ENCODE assay signal across 26 cellular contexts in genomic region chr3:79765854-79766253, GRCh38. TPM values are rescaled to one million over a fixed set of nuclear protein-coding genes. Genes with fewer than 3 reads are reported as not detected.
DNase-seq lines count a peak whose midpoint lies in the region; ATAC-seq, FAIRE-seq and TF ChIP-seq lines count a peak whose summit lies in the region.
"Had no signal": no experiment of that assay in that cellular context is flagged by ENCODE, and none has a peak within 500 bp of the region (broad histone marks: within the 10 kb centered on the region; RNA-seq: fewer than 3 reads in every experiment).

No MANE protein-coding gene starts in this region.

- H3K27me3 ChIP-seq in ACC112 (ENCODE audit: insufficient read depth, low read length) (peaks cover 17% of the 10 kb centered on the region; the same call in 1 of the 2 replicates), H1 (replicated peaks in 1 of 4; ENCODE audit: control insufficient read depth in 3 of 4, extremely low read depth in 1 of 4, insufficient read depth in 3 of 4, low read length in 3 of 4) (peaks cover 15 to 35% (median 27%) of the 10 kb centered on the region in 4 experiments)
- H3K27me3 ChIP-seq in naive thymus-derived CD4-positive, alpha-beta T cell (ENCODE audit: control insufficient read depth in 2 of 2, insufficient read depth in 2 of 2, low read length in 2 of 2): peaks cover 0 to 3% of the 10 kb centered on the region in 2 donors

- peaks cover 16% of the 10 kb centered on the region for H3K23me2 ChIP-seq in H1 (ENCODE audit: low read depth, low read length)

- H3K9me3 ChIP-seq in H1 (ENCODE audit: insufficient read depth in 2 of 2, low read depth in 1 of 2, low read length in 1 of 2): no peaks in the 10 kb centered on the region
- no peaks in the 10 kb centered on the region for H3K9me3 ChIP-seq in mesodermal cell (ENCODE audit: control insufficient read depth, low read length)
- no peaks in the 10 kb centered on the region for H3K9me3 ChIP-seq in naive thymus-derived CD4-positive, alpha-beta T cell (ENCODE audit: control insufficient read depth in 2 of 3, low read length in 3 of 3)
- H3K9me3 ChIP-seq: A549, left ventricle myocardium inferior, pancreas, upper lobe of left lung had no signal

- H4K8ac ChIP-seq in H1 (ENCODE audit: extremely low read depth, insufficient read depth, low read length): no peak overlapping the region

- no peak overlapping the region for H3K4me3 Mint-ChIP-seq in naive thymus-derived CD4-positive, alpha-beta T cell
- H3K4me3 Mint-ChIP-seq: activated naive CD8-positive, alpha-beta T cell treated with anti-CD3 and anti-CD28 coated beads, Interleukin-2, amount 50 U/mL, for 24 hours; dendritic cell treated with granulocyte-macrophage colony-stimulating factor and Interleukin-4, amounts not matched to agents 40 ng/mL and 50 ng/mL, for 4 days; stimulated activated naive CD8-positive, alpha-beta T cell treated with anti-CD3 and anti-CD28 coated beads, Interleukin-15, Interleukin-2, amounts not matched to agents 100 ng/mL and 50 ng/mL, for 24 hours had no signal

- no peaks in the 10 kb centered on the region for H3K79me1 ChIP-seq in H1 (ENCODE audit: low read depth, low read length)

- no peak overlapping the region for H3K23ac ChIP-seq in H1 (ENCODE audit: insufficient read length)

- H2AFZ ChIP-seq in ACC112 (ENCODE audit: low read length, unreplicated experiment) (no peak overlapping the region), H1 (ENCODE audit: low read length) (peak overlapping the region; percentile 71; the same call in 1 of the 2 replicates)

- no peaks in the 10 kb centered on the region for H3K4me1 ChIP-seq in ACC112 (ENCODE audit: control insufficient read depth, insufficient read depth, low read length, unreplicated experiment)
- H3K4me1 ChIP-seq in H1 (replicated peaks in 1 of 4; ENCODE audit: control insufficient read depth in 3 of 4, insufficient read depth in 4 of 4, low read length in 3 of 4): peaks cover 0 to 9% (median 4%) of the 10 kb centered on the region in 4 experiments; a peak in 6 of 7 replicates
- no peaks in the 10 kb centered on the region for H3K4me1 ChIP-seq in mesodermal cell (ENCODE audit: control insufficient read depth, insufficient read depth, low read length, poor library complexity, severe bottlenecking)
- H3K4me1 ChIP-seq in naive thymus-derived CD4-positive, alpha-beta T cell (ENCODE audit: control insufficient read depth in 2 of 2, insufficient read depth in 2 of 2, low read length in 2 of 2): no peaks in the 10 kb centered on the region
- H3K4me1 ChIP-seq: A549, pancreas had no signal

- POLR2A ChIA-PET in H1 (lab: Charles Lee; ENCODE audit: partially characterized antibody): no interaction called here
- POLR2A ChIA-PET in naive thymus-derived CD4-positive, alpha-beta T cell (lab: Charles Lee): no interaction called here

- H3K27me3 Mint-ChIP-seq in naive thymus-derived CD4-positive, alpha-beta T cell: peaks cover 3 to 17% (median 8%) of the 10 kb centered on the region in 5 donors
- H3K27me3 Mint-ChIP-seq: dendritic cell treated with granulocyte-macrophage colony-stimulating factor and Interleukin-4, amounts not matched to agents 40 ng/mL and 50 ng/mL, for 4 days had no signal

- no peak overlapping the region for H3K56ac ChIP-seq in H1 (replicated peaks; ENCODE audit: insufficient read length, low read depth, low read length)

- H2BK15ac ChIP-seq in H1 (ENCODE audit: low read length): no peak overlapping the region

- TF ChIP-seq POLR2A in H1 (IDR thresholded peaks at IDR 0.05; ENCODE audit: control extremely low read depth in 1 of 2, low read depth in 2 of 2, low read length in 2 of 2): no peak

- peak overlapping the region; percentile 82 for H3K4me3 ChIP-seq in ACC112 (ENCODE audit: low read depth, low read length)
- peak overlapping the region; percentile 51 to 69 (median 54); a peak in 7 of 8 replicates for H3K4me3 ChIP-seq in H1 (ENCODE audit: extremely low read depth in 1 of 4, insufficient read depth in 2 of 4, low read depth in 3 of 4, low read length in 4 of 4)
- peak overlapping the region; percentile 35 for H3K4me3 ChIP-seq in mesodermal cell (ENCODE audit: extremely low read depth, insufficient read depth, low read length, poor library complexity, severe bottlenecking)
- no peak overlapping the region for H3K4me3 ChIP-seq in naive thymus-derived CD4-positive, alpha-beta T cell (ENCODE audit: low read length)
- H3K4me3 ChIP-seq: A549, GM12878, pancreas, upper lobe of left lung had no signal

- peaks cover 0 to 17% (median 6%) of the 10 kb centered on the region in 11 donors for H3K9me3 Mint-ChIP-seq in naive thymus-derived CD4-positive, alpha-beta T cell
- H3K9me3 Mint-ChIP-seq: dendritic cell treated with granulocyte-macrophage colony-stimulating factor and Interleukin-4, amounts not matched to agents 40 ng/mL and 50 ng/mL, for 4 days had no signal

- no peak overlapping the region for H3K27ac Mint-ChIP-seq in naive thymus-derived CD4-positive, alpha-beta T cell
- H3K27ac Mint-ChIP-seq: activated naive CD8-positive, alpha-beta T cell treated with anti-CD3 and anti-CD28 coated beads, Interleukin-2, amount 50 U/mL, for 24 hours; activated T-helper 2 cell treated with anti-CD3 and anti-CD28 coated beads, Interferon-gamma antibody, Interleukin-2, Interleukin-4, amounts not matched to agents 10 μg/mL and 5 μg/mL and 100 μg/mL, durations not matched to agents 14 hours and 24 hours and 36 hours; dendritic cell treated with granulocyte-macrophage colony-stimulating factor and Interleukin-4, amounts not matched to agents 40 ng/mL and 50 ng/mL, for 4 days; stimulated activated naive CD8-positive, alpha-beta T cell treated with anti-CD3 and anti-CD28 coated beads, Interleukin-15, Interleukin-2, amounts not matched to agents 100 ng/mL and 50 ng/mL, for 24 hours had no signal

- no peak overlapping the region for H4K91ac ChIP-seq in H1 (replicated peaks; ENCODE audit: insufficient read length, low read length)

- H3K36me3 Mint-ChIP-seq in naive thymus-derived CD4-positive, alpha-beta T cell: no peaks in the 10 kb centered on the region

- H3K27ac ChIP-seq in ACC112 (ENCODE audit: low read depth, low read length) (no peak overlapping the region), H1 (ENCODE audit: low read depth, low read length) (no peak overlapping the region), mesodermal cell (ENCODE audit: low read depth, low read length, severe bottlenecking) (no peak overlapping the region)
- H3K27ac ChIP-seq in naive thymus-derived CD4-positive, alpha-beta T cell (ENCODE audit: low read depth, low read length): no peak overlapping the region
- H3K27ac ChIP-seq: A549, C4-2B, left ventricle myocardium inferior, pancreas, upper lobe of left lung had no signal

- intact Hi-C loops in naive thymus-derived CD4-positive, alpha-beta T cell (cut with micrococcal nuclease): no loop called here

- no peak overlapping the region for H2BK5ac ChIP-seq in H1 (ENCODE audit: low read depth, low read length)

- no peak overlapping the region for H2BK120ac ChIP-seq in H1 (replicated peaks; ENCODE audit: low read depth, low read length)

- no peak overlapping the region for H3K14ac ChIP-seq in H1 (ENCODE audit: insufficient read length)

- H3K36me3 ChIP-seq in ACC112 (ENCODE audit: insufficient read depth, low read length) (no peaks in the 10 kb centered on the region), H1 (ENCODE audit: control insufficient read depth in 2 of 4, insufficient read depth in 4 of 4, low read length in 3 of 4) (no peaks in the 10 kb centered on the region), mesodermal cell (ENCODE audit: control insufficient read depth, insufficient read depth, low read length) (no peaks in the 10 kb centered on the region)
- no peaks in the 10 kb centered on the region for H3K36me3 ChIP-seq in naive thymus-derived CD4-positive, alpha-beta T cell (ENCODE audit: control insufficient read depth in 2 of 3, insufficient read depth in 3 of 3, low read length in 3 of 3)
- H3K36me3 ChIP-seq: left ventricle myocardium inferior, pancreas, upper lobe of left lung had no signal

- no peak overlapping the region for H2AK5ac ChIP-seq in H1 (ENCODE audit: low read depth, low read length)

- TF ChIP-seq EP300 in H1 (IDR thresholded peaks at IDR 0.05; ENCODE audit: borderline replicate concordance in 1 of 2, low read depth in 2 of 2, low read length in 2 of 2): no peak

- no peak for TF ChIP-seq RAD21 in H1 (IDR thresholded peaks at IDR 0.05 in 1 of 2, conservative IDR thresholded peaks at IDR 0.05 in 1 of 2; ENCODE audit: low read depth in 2 of 2, low read length in 2 of 2)

- no peak overlapping the region for H3K4ac ChIP-seq in H1 (replicated peaks; ENCODE audit: insufficient read length, low read depth, low read length)

- no peak overlapping the region for H2BK12ac ChIP-seq in H1 (ENCODE audit: low read depth, low read length)

- no peak for TF ChIP-seq CTCF in H1 (IDR thresholded peaks at IDR 0.05; ENCODE audit: control extremely low read depth in 1 of 3, insufficient read depth in 1 of 3, low read depth in 1 of 3, low read length in 3 of 3)

- DNase-seq in NCI-H2227 (lab: John Stamatoyannopoulos, UW; ENCODE audit: unreplicated experiment): peak; percentile 39
- no peak for DNase-seq in H1 (ENCODE audit: low read depth in 1 of 2, low spot score in 2 of 2)
- no peak for DNase-seq in SW480 (ENCODE audit: low spot score)
- no peak for DNase-seq in naive thymus-derived CD4-positive, alpha-beta T cell
- DNase-seq in DMS153 treated with DMSO at 0.1 percent for 48 hours (lab: John Stamatoyannopoulos, UW; ENCODE audit: unreplicated experiment): no peak
- no peak for DNase-seq in DMS153 (lab: John Stamatoyannopoulos, UW)
- DNase-seq: activated CD4-positive, alpha-beta T cell treated with anti-CD3 and anti-CD28 coated beads for 4 hours; activated naive CD8-positive, alpha-beta T cell treated with anti-CD3 and anti-CD28 coated beads, Interleukin-2, amount 50 U/mL, for 24 hours; DMS 273 treated with DMSO at 0.1 percent for 48 hours; erythroblast; GF-D8; GOT3; left ventricle myocardium inferior; NCI-H446 treated with DMSO at 0.1 percent for 48 hours; pancreas; stimulated activated CD4-positive, alpha-beta T cell treated with anti-CD3 and anti-CD28 coated beads, Interleukin-2, amount 100 ng/mL, for 24 hours had no signal

- no peak for FAIRE-seq in H1 (lab: Jason Lieb, UNC)
- FAIRE-seq: A549, frontal cortex, GM12878, pancreas had no signal

- peak overlapping the region; percentile 92 to 97 for H3K4me2 ChIP-seq in H1 (ENCODE audit: insufficient read depth in 1 of 2, low read depth in 2 of 2, low read length in 2 of 2)
- H3K4me2 ChIP-seq: A549 had no signal

- WGBS in H1 (ENCODE audit: extremely low coverage in 1 of 2, insufficient coverage in 1 of 2, insufficient read length in 1 of 2, insufficient replicate concordance in 2 of 2, low coverage in 1 of 2, low lambda C conversion rate in 2 of 2, missing lambda C conversion rate in 1 of 2), 2 experiments: 39% methylated on average over 6 of the region's 6 CpGs; no CpG with 5 or more reads in 1 of the 2 experiments
- WGBS in mesodermal cell (ENCODE audit: insufficient coverage in 2 of 2), 2 experiments: 17 to 21% methylated on average over 3 to 4 of the region's 6 CpGs

- CTCF ChIA-PET in H1 (lab: Charles Lee; ENCODE audit: partially characterized antibody): interaction anchor here (1.1 to 1.8 kb wide), 3 partner anchors 10 to 248 kb away, joined by 3 to 5 read pairs (median 4); no protein-coding TSS in a partner anchor
- CTCF ChIA-PET in naive thymus-derived CD4-positive, alpha-beta T cell (lab: Charles Lee): no interaction called here

- no peaks in the 10 kb centered on the region for H3K79me2 ChIP-seq in ACC112 (ENCODE audit: control insufficient read depth, insufficient read depth, low read length, unreplicated experiment)
- H3K79me2 ChIP-seq in H1 (ENCODE audit: control insufficient read depth in 1 of 2, insufficient read depth in 2 of 2, low read length in 2 of 2): no peaks in the 10 kb centered on the region

- H4K5ac ChIP-seq in H1 (ENCODE audit: insufficient read length, low read depth, low read length): no peak overlapping the region

- ATAC-seq in naive thymus-derived CD4-positive, alpha-beta T cell: no peak
- ATAC-seq: A549; activated naive CD8-positive, alpha-beta T cell treated with anti-CD3 and anti-CD28 coated beads, Interleukin-2, amount 50 U/mL, for 24 hours; GM12878 had no signal

- H4K20me1 ChIP-seq in H1 (replicated peaks in 1 of 2; ENCODE audit: control insufficient read depth in 1 of 2, insufficient read depth in 2 of 2, low read length in 2 of 2): no peaks in the 10 kb centered on the region

- H2BK20ac ChIP-seq in H1 (ENCODE audit: low read length): no peak overlapping the region

- H3K18ac ChIP-seq in H1 (ENCODE audit: extremely low read depth, low read length): no peak overlapping the region

- no peaks in the 10 kb centered on the region for H3K4me1 Mint-ChIP-seq in naive thymus-derived CD4-positive, alpha-beta T cell
- H3K4me1 Mint-ChIP-seq: activated naive CD8-positive, alpha-beta T cell treated with anti-CD3 and anti-CD28 coated beads, Interleukin-2, amount 50 U/mL, for 24 hours had no signal

- H3K9ac ChIP-seq in H1 (replicated peaks in 1 of 4; ENCODE audit: extremely low read depth in 1 of 4, low read depth in 3 of 4, low read length in 3 of 4): no peak overlapping the region

RNA-seq across cellular contexts. Expression of gene ROBO1, which starts 1.9 kb away (rescaled TPM):
- total RNA-seq in H1 (2021; fragmentation: NEBNext Ultra II Directional; extraction: Animal tissue kit (Norgen Biotek cat#: 25700)): 91.0 and 93.6 TPM in 2 replicates
- 36.4 and 51.4 TPM in 2 replicates for polyA plus RNA-seq in H1 (2011; rRNA removed)
- polyA plus RNA-seq in H1 (2011; cell fraction: cytosol; rRNA removed): 48.4 TPM
- polyA plus RNA-seq in H1 (2011; cell fraction: nucleus; rRNA removed): 75.6 TPM
- polyA plus RNA-seq in H1 (2012, experiment 1 of 2): 122 to 161 TPM (median 138 TPM) in 4 replicates
- 2.8 TPM for polyA plus RNA-seq in H1 (2012, experiment 2 of 2)
- polyA plus RNA-seq in H1 (2013, experiment 1 of 2): 115 TPM
- 114 TPM for polyA plus RNA-seq in H1 (2013, experiment 2 of 2)
- 126 and 225 TPM in 2 replicates for polyA minus RNA-seq in H1 (2011; rRNA and poly(A)+ RNA removed)
- polyA minus RNA-seq in H1 (2011; cell fraction: cytosol; rRNA and poly(A)+ RNA removed): 70.0 TPM
- 146 TPM for polyA minus RNA-seq in H1 (2011; cell fraction: nucleus; rRNA and poly(A)+ RNA removed)
- 80.0 TPM for polyA plus RNA-seq in mesodermal cell (2013, experiment 1 of 2)
- 73.5 TPM for polyA plus RNA-seq in mesodermal cell (2013, experiment 2 of 2)
- total RNA-seq in naive thymus-derived CD4-positive, alpha-beta T cell: under 1 TPM in 3 of 5 experiments, not detected in 2; 0.08 to 0.44 (median 0.10) TPM
- polyA plus RNA-seq in naive thymus-derived CD4-positive, alpha-beta T cell: under 1 TPM; 0.26 to 0.59 TPM
- total RNA-seq: activated T-helper 2 cell treated with anti-CD3 and anti-CD28 coated beads, Interferon-gamma antibody, Interleukin-2, Interleukin-4, amounts not matched to agents 10 μg/mL and 5 μg/mL and 100 μg/mL, durations not matched to agents 14 hours and 24 hours and 36 hours had no signal

Comparison
In these comparisons a context has a peak if more than half of its experiments do, and no peak if none do; other contexts are left out.
1. RNA of gene ROBO1, which starts 1.9 kb away (total RNA-seq): 91.0 to 93.6 TPM in H1; 0.08 to 0.44 TPM in naive thymus-derived CD4-positive, alpha-beta T cell; every median in the first group is over 10 times any median in the second.